In genomic region chr18:48136544-48137353, GRCh38 we compare ENCODE assay signal across 8 cellular contexts.
DNase-seq lines count a peak whose midpoint lies in the region; ATAC-seq and TF ChIP-seq lines count a peak whose summit lies in the region.

No MANE protein-coding gene starts in this region.

- peaks cover 9 to 51% (median 27%) of the 10 kb centered on the region in 9 donors for H3K4me1 ChIP-seq in heart right ventricle

- intact Hi-C loops in heart right ventricle (cut with DNase I), result loop anchor here in 1 of 10 donors (5.0 kb wide), 1 partner anchor 51 kb away; no protein-coding TSS in a partner anchor

- ATAC-seq in heart right ventricle (peak in 7 of 8 donors; percentile 1 to 35 (median 24)), HG03469 (IDR thresholded peaks at IDR 0.05; ENCODE audit: unreplicated experiment) (no peak), GM21423 (IDR thresholded peaks at IDR 0.05; ENCODE audit: unreplicated experiment) (no peak)

- peak overlapping the region; percentile 51 to 71 (median 60) for H3K4me3 ChIP-seq in heart right ventricle

- TF ChIP-seq CTCF in GM20000 (IDR thresholded peaks at IDR 0.05; ENCODE audit: extremely low read depth, missing control alignments), result no peak
- TF ChIP-seq CTCF in VCaP (conservative IDR thresholded peaks at IDR 0.05), result no peak
- no peak for TF ChIP-seq CTCF in heart right ventricle (IDR thresholded peaks at IDR 0.05)

- H3K9me3 ChIP-seq in heart right ventricle, result no peaks in the 10 kb centered on the region

- peak; percentile 49 for DNase-seq in GM20000 (ENCODE audit: low spot score)
- DNase-seq in heart right ventricle, result no peak
- peak; percentile 58 for DNase-seq in retina
- DNase-seq in hepatic stellate cell (ENCODE audit: low spot score), result no peak
- DNase-seq in globus pallidus (ENCODE audit: low spot score), result no peak

- WGBS in heart right ventricle, 2 donors, result 4 to 8% methylated on average over 58 to 73 of the region's 73 CpGs

- peaks cover 0 to 48% (median 8%) of the 10 kb centered on the region in 7 donors for H3K27me3 ChIP-seq in heart right ventricle

- H3K36me3 ChIP-seq in heart right ventricle, result no peaks in the 10 kb centered on the region

- H3K27ac ChIP-seq in VCaP (peak overlapping the region; percentile 89; the same call in 1 of the 2 replicates), heart right ventricle (peak overlapping the region in 2 of 10 donors; percentile 30 to 43)

Comparison
In these comparisons a context has a peak if more than half of its experiments do, and no peak if none do; other contexts are left out.
1. DNase-seq: peak in GM20000 (single experiment) and retina (single experiment); none in heart right ventricle (0 of 2), hepatic stellate cell (single experiment) and globus pallidus (single experiment).
2. ATAC-seq: peak in heart right ventricle (7 of 8); none in HG03469 (single experiment) and GM21423 (single experiment).